In the genomic region with DNA sequence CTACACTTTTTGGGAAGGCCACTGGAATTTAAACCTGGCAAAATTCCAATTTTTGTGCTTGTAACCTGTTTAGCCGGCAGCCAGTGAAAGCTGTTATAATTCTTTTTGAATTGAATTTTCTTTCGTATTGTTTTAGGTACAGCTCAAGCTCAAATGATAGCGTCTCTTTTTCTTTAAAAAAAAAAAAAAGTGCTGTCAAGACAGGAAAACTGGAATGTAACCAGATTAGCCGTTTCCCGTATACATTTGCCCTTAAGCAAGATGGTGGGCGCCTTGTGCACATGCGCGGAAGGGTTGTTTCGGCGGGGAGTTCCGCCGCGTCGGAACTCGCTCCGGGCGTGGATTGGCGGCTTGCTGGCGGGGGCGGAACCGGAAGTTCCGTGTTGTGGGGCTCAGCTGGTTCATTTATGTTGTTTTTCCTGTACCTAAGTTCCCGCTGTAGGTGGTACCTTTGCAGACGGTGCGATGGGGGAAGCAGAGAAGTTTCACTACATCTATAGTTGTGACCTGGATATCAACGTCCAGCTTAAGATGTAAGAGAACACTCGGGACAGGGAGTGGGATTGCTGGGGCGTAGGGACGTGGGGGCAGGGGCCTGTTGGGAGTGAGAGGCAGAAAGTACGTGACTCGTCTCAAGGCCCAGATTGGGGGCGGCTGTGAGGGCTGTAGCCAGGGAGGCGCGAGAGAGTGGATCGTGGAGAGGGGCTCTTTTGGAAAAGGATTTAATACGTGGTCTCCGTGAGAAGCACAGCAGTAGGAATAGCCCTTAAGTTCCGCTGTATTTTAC, we compare ENCODE assay signal across 1 cellular context.
A peak's percentile ranks its signal among the peaks of the same experiment; 100 is the strongest.
TF ChIP-seq lines count a peak whose summit lies in the region.

Gene PIK3C3 (plus strand): TSS at position 408 of the 787 bp plus-strand sequence. CDS start 58 bp downstream, at position 466.

TF ChIP-seq in K562, 482 proteins besides CTCF, POLR2A, EP300 and RAD21 (continued from another document and continues in another):
- TF ChIP-seq DDX20 (tag; IDR thresholded peaks at IDR 0.05; ENCODE audit: low read depth): no peak
- TF ChIP-seq RNF2 (IDR thresholded peaks at IDR 0.05): no peak
- TF ChIP-seq SMARCC2 (IDR thresholded peaks at IDR 0.05; ENCODE audit: low read depth): no peak
- no peak for TF ChIP-seq SNRNP70 (optimal IDR thresholded peaks at IDR 0.05; ENCODE audit: low read depth, low read length)
- peak; percentile 93 to 97 for TF ChIP-seq FOXK2 (conservative IDR thresholded peaks at IDR 0.05 in 1 of 2, IDR thresholded peaks at IDR 0.05 in 1 of 2; ENCODE audit: low read depth in 2 of 2)
- peak; percentile 34 for TF ChIP-seq FOS (IDR thresholded peaks at IDR 0.05; ENCODE audit: extremely low read depth, insufficient read length)
- TF ChIP-seq, protein P1, sequence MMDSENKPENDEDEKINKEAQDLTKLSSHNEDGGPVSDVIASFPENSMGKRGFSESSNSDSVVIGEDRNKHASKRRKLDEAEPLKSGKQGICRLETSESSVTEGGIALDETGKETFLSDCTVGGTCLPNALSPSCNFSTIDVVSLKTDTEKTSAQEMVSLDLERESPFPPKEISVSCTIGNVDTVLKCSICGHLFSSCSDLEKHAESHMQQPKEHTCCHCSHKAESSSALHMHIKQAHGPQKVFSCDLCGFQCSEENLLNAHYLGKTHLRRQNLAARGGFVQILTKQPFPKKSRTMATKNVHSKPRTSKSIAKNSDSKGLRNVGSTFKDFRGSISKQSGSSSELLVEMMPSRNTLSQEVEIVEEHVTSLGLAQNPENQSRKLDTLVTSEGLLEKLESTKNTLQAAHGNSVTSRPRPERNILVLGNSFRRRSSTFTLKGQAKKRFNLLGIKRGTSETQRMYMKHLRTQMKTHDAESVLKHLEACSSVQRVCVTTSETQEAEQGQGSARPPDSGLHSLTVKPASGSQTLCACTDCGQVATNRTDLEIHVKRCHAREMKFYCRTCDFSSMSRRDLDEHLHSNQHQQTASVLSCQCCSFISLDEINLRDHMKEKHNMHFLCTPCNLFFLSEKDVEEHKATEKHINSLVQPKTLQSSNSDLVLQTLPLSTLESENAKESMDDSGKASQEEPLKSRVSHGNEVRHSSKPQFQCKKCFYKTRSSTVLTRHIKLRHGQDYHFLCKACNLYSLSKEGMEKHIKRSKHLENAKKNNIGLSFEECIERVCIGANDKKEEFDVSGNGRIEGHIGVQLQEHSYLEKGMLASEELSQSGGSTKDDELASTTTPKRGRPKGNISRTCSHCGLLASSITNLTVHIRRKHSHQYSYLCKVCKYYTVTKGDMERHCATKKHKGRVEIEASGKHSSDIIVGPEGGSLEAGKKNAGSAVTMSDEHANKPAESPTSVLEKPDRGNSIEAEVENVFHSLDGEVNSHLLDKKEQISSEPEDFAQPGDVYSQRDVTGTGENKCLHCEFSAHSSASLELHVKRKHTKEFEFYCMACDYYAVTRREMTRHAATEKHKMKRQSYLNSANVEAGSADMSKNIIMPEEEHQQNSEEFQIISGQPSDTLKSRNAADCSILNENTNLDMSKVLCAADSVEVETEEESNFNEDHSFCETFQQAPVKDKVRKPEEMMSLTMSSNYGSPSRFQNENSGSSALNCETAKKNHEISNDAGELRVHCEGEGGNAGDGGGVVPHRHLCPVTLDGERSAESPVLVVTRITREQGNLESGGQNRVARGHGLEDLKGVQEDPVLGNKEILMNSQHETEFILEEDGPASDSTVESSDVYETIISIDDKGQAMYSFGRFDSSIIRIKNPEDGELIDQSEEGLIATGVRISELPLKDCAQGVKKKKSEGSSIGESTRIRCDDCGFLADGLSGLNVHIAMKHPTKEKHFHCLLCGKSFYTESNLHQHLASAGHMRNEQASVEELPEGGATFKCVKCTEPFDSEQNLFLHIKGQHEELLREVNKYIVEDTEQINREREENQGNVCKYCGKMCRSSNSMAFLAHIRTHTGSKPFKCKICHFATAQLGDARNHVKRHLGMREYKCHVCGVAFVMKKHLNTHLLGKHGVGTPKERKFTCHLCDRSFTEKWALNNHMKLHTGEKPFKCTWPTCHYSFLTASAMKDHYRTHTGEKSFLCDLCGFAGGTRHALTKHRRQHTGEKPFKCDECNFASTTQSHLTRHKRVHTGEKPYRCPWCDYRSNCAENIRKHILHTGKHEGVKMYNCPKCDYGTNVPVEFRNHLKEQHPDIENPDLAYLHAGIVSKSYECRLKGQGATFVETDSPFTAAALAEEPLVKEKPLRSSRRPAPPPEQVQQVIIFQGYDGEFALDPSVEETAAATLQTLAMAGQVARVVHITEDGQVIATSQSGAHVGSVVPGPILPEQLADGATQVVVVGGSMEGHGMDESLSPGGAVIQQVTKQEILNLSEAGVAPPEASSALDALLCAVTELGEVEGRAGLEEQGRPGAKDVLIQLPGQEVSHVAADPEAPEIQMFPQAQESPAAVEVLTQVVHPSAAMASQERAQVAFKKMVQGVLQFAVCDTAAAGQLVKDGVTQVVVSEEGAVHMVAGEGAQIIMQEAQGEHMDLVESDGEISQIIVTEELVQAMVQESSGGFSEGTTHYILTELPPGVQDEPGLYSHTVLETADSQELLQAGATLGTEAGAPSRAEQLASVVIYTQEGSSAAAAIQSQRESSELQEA (IDR thresholded peaks at IDR 0.05; ENCODE audit: low read depth): no peak
- peak; percentile 67 for TF ChIP-seq ZFX (CRISPR knock-in tag; IDR thresholded peaks at IDR 0.05)
- TF ChIP-seq SP1 (CRISPR knock-in tag; IDR thresholded peaks at IDR 0.05): peak; percentile 25; the same call in 1 of the 2 replicates
- TF ChIP-seq SUPT5H (IDR thresholded peaks at IDR 0.05): peak; percentile 77
- TF ChIP-seq, protein P2, sequence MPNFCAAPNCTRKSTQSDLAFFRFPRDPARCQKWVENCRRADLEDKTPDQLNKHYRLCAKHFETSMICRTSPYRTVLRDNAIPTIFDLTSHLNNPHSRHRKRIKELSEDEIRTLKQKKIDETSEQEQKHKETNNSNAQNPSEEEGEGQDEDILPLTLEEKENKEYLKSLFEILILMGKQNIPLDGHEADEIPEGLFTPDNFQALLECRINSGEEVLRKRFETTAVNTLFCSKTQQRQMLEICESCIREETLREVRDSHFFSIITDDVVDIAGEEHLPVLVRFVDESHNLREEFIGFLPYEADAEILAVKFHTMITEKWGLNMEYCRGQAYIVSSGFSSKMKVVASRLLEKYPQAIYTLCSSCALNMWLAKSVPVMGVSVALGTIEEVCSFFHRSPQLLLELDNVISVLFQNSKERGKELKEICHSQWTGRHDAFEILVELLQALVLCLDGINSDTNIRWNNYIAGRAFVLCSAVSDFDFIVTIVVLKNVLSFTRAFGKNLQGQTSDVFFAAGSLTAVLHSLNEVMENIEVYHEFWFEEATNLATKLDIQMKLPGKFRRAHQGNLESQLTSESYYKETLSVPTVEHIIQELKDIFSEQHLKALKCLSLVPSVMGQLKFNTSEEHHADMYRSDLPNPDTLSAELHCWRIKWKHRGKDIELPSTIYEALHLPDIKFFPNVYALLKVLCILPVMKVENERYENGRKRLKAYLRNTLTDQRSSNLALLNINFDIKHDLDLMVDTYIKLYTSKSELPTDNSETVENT (CRISPR knock-in tag; IDR thresholded peaks at IDR 0.05): no peak
- peak; percentile 60 for TF ChIP-seq POLR2G (IDR thresholded peaks at IDR 0.05; ENCODE audit: low read depth, low read length)
- TF ChIP-seq ZNF589 (CRISPR knock-in tag; IDR thresholded peaks at IDR 0.05; ENCODE audit: low read depth): no peak
- no peak for TF ChIP-seq PTTG1 (tag; IDR thresholded peaks at IDR 0.05; ENCODE audit: low read depth)
- TF ChIP-seq USF2 (CRISPR knock-in tag; IDR thresholded peaks at IDR 0.05): peak; percentile 10; the same call in 1 of the 2 replicates
- TF ChIP-seq STAG1 (CRISPR knock-in tag; IDR thresholded peaks at IDR 0.05; ENCODE audit: borderline replicate concordance): no peak
- TF ChIP-seq ZKSCAN8 (CRISPR knock-in tag; IDR thresholded peaks at IDR 0.05): no peak
- no peak for TF ChIP-seq RBM22 (IDR thresholded peaks at IDR 0.05; ENCODE audit: low read depth, low read length, poor library complexity, severe bottlenecking)
- TF ChIP-seq JUN (IDR thresholded peaks at IDR 0.05; ENCODE audit: borderline replicate concordance, low read depth, low read length): no peak
- TF ChIP-seq JUN (CRISPR knock-in tag; IDR thresholded peaks at IDR 0.05; ENCODE audit: borderline replicate concordance): no peak
- TF ChIP-seq, protein P3, sequence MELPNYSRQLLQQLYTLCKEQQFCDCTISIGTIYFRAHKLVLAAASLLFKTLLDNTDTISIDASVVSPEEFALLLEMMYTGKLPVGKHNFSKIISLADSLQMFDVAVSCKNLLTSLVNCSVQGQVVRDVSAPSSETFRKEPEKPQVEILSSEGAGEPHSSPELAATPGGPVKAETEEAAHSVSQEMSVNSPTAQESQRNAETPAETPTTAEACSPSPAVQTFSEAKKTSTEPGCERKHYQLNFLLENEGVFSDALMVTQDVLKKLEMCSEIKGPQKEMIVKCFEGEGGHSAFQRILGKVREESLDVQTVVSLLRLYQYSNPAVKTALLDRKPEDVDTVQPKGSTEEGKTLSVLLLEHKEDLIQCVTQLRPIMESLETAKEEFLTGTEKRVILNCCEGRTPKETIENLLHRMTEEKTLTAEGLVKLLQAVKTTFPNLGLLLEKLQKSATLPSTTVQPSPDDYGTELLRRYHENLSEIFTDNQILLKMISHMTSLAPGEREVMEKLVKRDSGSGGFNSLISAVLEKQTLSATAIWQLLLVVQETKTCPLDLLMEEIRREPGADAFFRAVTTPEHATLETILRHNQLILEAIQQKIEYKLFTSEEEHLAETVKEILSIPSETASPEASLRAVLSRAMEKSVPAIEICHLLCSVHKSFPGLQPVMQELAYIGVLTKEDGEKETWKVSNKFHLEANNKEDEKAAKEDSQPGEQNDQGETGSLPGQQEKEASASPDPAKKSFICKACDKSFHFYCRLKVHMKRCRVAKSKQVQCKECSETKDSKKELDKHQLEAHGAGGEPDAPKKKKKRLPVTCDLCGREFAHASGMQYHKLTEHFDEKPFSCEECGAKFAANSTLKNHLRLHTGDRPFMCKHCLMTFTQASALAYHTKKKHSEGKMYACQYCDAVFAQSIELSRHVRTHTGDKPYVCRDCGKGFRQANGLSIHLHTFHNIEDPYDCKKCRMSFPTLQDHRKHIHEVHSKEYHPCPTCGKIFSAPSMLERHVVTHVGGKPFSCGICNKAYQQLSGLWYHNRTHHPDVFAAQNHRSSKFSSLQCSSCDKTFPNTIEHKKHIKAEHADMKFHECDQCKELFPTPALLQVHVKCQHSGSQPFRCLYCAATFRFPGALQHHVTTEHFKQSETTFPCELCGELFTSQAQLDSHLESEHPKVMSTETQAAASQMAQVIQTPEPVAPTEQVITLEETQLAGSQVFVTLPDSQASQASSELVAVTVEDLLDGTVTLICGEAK (IDR thresholded peaks at IDR 0.05): peak; percentile 97
- TF ChIP-seq, protein P3 (CRISPR knock-in tag; IDR thresholded peaks at IDR 0.05): no peak
- TF ChIP-seq MTA2 (IDR thresholded peaks at IDR 0.05; ENCODE audit: low read depth): no peak
- TF ChIP-seq MXI1 (IDR thresholded peaks at IDR 0.05; ENCODE audit: low read depth, low read length): no peak
- TF ChIP-seq ZNF644 (tag; IDR thresholded peaks at IDR 0.05; ENCODE audit: low read depth): no peak
- TF ChIP-seq CBFB (CRISPR knock-in tag; IDR thresholded peaks at IDR 0.05): no peak
- TF ChIP-seq TAF15 (IDR thresholded peaks at IDR 0.05; ENCODE audit: low read depth, low read length): no peak
- TF ChIP-seq KAT7 (CRISPR knock-in tag; IDR thresholded peaks at IDR 0.05; ENCODE audit: borderline replicate concordance): peak; percentile 32; the same call in 1 of the 2 replicates
- TF ChIP-seq HNRNPH1 (optimal IDR thresholded peaks at IDR 0.05; ENCODE audit: low read depth, low read length): no peak
- no peak for TF ChIP-seq ERF (CRISPR knock-in tag; IDR thresholded peaks at IDR 0.05)
- 0 out of 2 replicates have a peak, but pooled peaks have one; percentile 7 for TF ChIP-seq SMARCA4 (IDR thresholded peaks at IDR 0.05)
- no peak for TF ChIP-seq FOXK1 (CRISPR knock-in tag; IDR thresholded peaks at IDR 0.05; ENCODE audit: borderline replicate concordance)
- peak; percentile 56 for TF ChIP-seq KAT2B (IDR thresholded peaks at IDR 0.05; ENCODE audit: low read depth, low read length)
- TF ChIP-seq ZNF778 (CRISPR knock-in tag; IDR thresholded peaks at IDR 0.05): no peak
- TF ChIP-seq NFATC3 (IDR thresholded peaks at IDR 0.05): no peak
- peak; percentile 87 for TF ChIP-seq EGR1 (conservative IDR thresholded peaks at IDR 0.05)
- TF ChIP-seq, protein P4, sequence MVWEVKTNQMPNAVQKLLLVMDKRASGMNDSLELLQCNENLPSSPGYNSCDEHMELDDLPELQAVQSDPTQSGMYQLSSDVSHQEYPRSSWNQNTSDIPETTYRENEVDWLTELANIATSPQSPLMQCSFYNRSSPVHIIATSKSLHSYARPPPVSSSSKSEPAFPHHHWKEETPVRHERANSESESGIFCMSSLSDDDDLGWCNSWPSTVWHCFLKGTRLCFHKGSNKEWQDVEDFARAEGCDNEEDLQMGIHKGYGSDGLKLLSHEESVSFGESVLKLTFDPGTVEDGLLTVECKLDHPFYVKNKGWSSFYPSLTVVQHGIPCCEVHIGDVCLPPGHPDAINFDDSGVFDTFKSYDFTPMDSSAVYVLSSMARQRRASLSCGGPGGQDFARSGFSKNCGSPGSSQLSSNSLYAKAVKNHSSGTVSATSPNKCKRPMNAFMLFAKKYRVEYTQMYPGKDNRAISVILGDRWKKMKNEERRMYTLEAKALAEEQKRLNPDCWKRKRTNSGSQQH (CRISPR knock-in tag; IDR thresholded peaks at IDR 0.05): no peak
- no peak for TF ChIP-seq SAFB (IDR thresholded peaks at IDR 0.05; ENCODE audit: borderline replicate concordance, low read depth, low read length)
